8 cellular contexts compared by ENCODE assay signal in genomic region chr19:12774588-12775555, GRCh38. TPM values are rescaled to one million over a fixed set of nuclear protein-coding genes. Genes with fewer than 3 reads are reported as not detected.
A peak's percentile ranks its signal among the peaks of the same experiment; 100 is the strongest.
DNase-seq lines count a peak whose midpoint lies in the region; ATAC-seq, FAIRE-seq and TF ChIP-seq lines count a peak whose summit lies in the region.

HOOK2 (minus strand) TSS chr19:12775552; CDS start chr19:12775449, 103 bp downstream.

- H3K36me3 ChIP-seq in left ventricle myocardium inferior (peaks cover 13% of the 10 kb centered on the region), psoas muscle (ENCODE audit: insufficient read depth in 1 of 2, low read depth in 1 of 2) (peaks cover 0 to 9% of the 10 kb centered on the region in 2 donors)

- peak within 1 kb of the TSS; percentile 58 for H3K27ac Mint-ChIP-seq in activated naive CD8-positive, alpha-beta T cell

- WGBS in psoas muscle, 3 donors: 15 to 21% (median 18%) methylated on average over 39 to 58 of the region's 58 CpGs

- POLR2A ChIA-PET in activated CD8-positive, alpha-beta memory T cell treated with anti-CD3 and anti-CD28 coated beads for 36 hours (lab: Charles Lee): interaction anchor here (6.2 kb wide), 1 partner anchor 19 kb away, joined by 110 read pairs; the partner anchor contains the start of gene JUNB

- H3K27ac ChIP-seq in left ventricle myocardium inferior (replicated peaks) (peak within 1 kb of the TSS; percentile 93), psoas muscle (peak within 1 kb of the TSS; percentile 90)

- H3K9me3 Mint-ChIP-seq in activated naive CD8-positive, alpha-beta T cell (ENCODE audit: low read depth): no peaks in the 10 kb centered on the region

- intact Hi-C loops in left ventricle myocardium inferior (cut with micrococcal nuclease) (no loop called here), psoas muscle (cut with DNase I) (no loop called here)

- H3K4me1 ChIP-seq in left ventricle myocardium inferior (peaks cover 82% of the 10 kb centered on the region), psoas muscle (peaks cover 50% of the 10 kb centered on the region)

- H3K4me3 ChIP-seq in left ventricle myocardium inferior: peak within 1 kb of the TSS; percentile 80
- H3K4me3 ChIP-seq in psoas muscle: peak within 1 kb of the TSS; percentile 76

- DNase-seq in activated CD8-positive, alpha-beta memory T cell treated with anti-CD3 and anti-CD28 coated beads for 24 hours: no peak
- DNase-seq in NCI-H2029 treated with DMSO at 0.1 percent for 48 hours (lab: John Stamatoyannopoulos, UW) (peak; percentile 72), left ventricle myocardium inferior (no peak), psoas muscle (no peak), urothelium cell line (ENCODE audit: low spot score) (no peak)

- H3K9me3 ChIP-seq in left ventricle myocardium inferior (replicated peaks) (no peaks in the 10 kb centered on the region), psoas muscle (no peaks in the 10 kb centered on the region)

- no peaks in the 10 kb centered on the region for H3K27me3 ChIP-seq in left ventricle myocardium inferior (ENCODE audit: low read depth)
- no peaks in the 10 kb centered on the region for H3K27me3 ChIP-seq in psoas muscle (ENCODE audit: insufficient read depth in 3 of 3, low read length in 2 of 3)

- peak within 1 kb of the TSS; percentile 77 for H3K4me3 Mint-ChIP-seq in activated naive CD8-positive, alpha-beta T cell

- no peaks in the 10 kb centered on the region for H3K27me3 Mint-ChIP-seq in activated naive CD8-positive, alpha-beta T cell

- peaks cover 26% of the 10 kb centered on the region for H3K4me1 Mint-ChIP-seq in activated naive CD8-positive, alpha-beta T cell (ENCODE audit: low read depth)

- FAIRE-seq in urothelium cell line (lab: Jason Lieb, UNC): no peak

- no peaks in the 10 kb centered on the region for H3K36me3 Mint-ChIP-seq in activated naive CD8-positive, alpha-beta T cell

- TF ChIP-seq CTCF in left ventricle myocardium inferior (IDR thresholded peaks at IDR 0.05; ENCODE audit: borderline replicate concordance) (no peak), psoas muscle (IDR thresholded peaks at IDR 0.05) (no peak)

- ATAC-seq in psoas muscle: peak in 1 of 4 donors; percentile 9
- no peak for ATAC-seq in GM21423 (IDR thresholded peaks at IDR 0.05; ENCODE audit: unreplicated experiment)

- CTCF ChIA-PET in activated CD8-positive, alpha-beta memory T cell treated with anti-CD3 and anti-CD28 coated beads for 36 hours (lab: Charles Lee): interaction anchor here (0.9 to 25.8 kb wide), 6 partner anchors 9 to 1196 kb away, joined by 3 to 598 read pairs (median 5); partner anchors contain the start of genes JUNB, PRDX2 and THSD8

RNA-seq across cellular contexts. Expression of gene HOOK2, which starts in this region (rescaled TPM):
- 10 to 100 TPM; 12.9 to 13.1 TPM for total RNA-seq in activated CD8-positive, alpha-beta memory T cell treated with anti-CD3 and anti-CD28 coated beads for 36 hours
- 66.3 TPM for total RNA-seq in left ventricle myocardium inferior
- total RNA-seq in psoas muscle: 10 to 100 TPM; 20.3 to 33.0 (median 23.8) TPM
- polyA plus RNA-seq in psoas muscle: 10 to 100 TPM; 11.3 to 21.7 (median 19.0) TPM
